Comparison of ENCODE assay signal across 1 cellular context in the genomic region with DNA sequence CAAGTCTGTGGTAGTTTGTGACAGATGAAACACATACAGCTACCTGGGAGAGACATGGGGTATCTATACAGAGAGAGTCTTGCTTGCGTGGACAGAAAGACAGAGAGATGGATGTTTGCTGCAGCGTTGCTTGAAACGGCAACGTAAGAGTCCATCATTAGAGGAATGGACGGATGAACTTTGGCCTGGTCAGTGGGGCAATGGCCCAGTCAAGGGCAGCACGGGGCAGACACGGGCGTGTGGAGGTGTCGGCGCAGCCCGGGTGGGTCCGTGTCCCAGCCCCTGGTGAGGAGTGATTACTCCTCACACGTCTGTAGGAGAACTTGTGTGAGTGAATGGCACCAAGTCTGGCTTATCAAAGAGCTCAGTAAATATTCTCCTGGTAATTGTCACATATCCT.
A peak's percentile ranks its signal among the peaks of the same experiment; 100 is the strongest.
TF ChIP-seq lines count a peak whose summit lies in the region.

No MANE protein-coding gene starts in this region.

TF ChIP-seq in HepG2, 621 proteins besides CTCF, POLR2A, EP300 and RAD21 (continued from another document):
- TF ChIP-seq, protein P1, sequence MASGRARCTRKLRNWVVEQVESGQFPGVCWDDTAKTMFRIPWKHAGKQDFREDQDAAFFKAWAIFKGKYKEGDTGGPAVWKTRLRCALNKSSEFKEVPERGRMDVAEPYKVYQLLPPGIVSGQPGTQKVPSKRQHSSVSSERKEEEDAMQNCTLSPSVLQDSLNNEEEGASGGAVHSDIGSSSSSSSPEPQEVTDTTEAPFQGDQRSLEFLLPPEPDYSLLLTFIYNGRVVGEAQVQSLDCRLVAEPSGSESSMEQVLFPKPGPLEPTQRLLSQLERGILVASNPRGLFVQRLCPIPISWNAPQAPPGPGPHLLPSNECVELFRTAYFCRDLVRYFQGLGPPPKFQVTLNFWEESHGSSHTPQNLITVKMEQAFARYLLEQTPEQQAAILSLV (CRISPR knock-in tag; IDR thresholded peaks at IDR 0.05; ENCODE audit: borderline replicate concordance), result no peak
- TF ChIP-seq RXRA (CRISPR knock-in tag; IDR thresholded peaks at IDR 0.05) (peak; percentile 55), TOE1 (CRISPR knock-in tag; IDR thresholded peaks at IDR 0.05) (no peak), JUN (CRISPR knock-in tag; IDR thresholded peaks at IDR 0.05) (no peak), HNF4A (CRISPR knock-in tag; IDR thresholded peaks at IDR 0.05) (peak; percentile 47), GATAD1 (CRISPR knock-in tag; IDR thresholded peaks at IDR 0.05) (no peak), ZNF484 (CRISPR knock-in tag; IDR thresholded peaks at IDR 0.05; ENCODE audit: borderline replicate concordance, low read depth) (no peak), ZSCAN25 (CRISPR knock-in tag; IDR thresholded peaks at IDR 0.05) (no peak), NBN (conservative IDR thresholded peaks at IDR 0.05) (no peak), NFE2 (CRISPR knock-in tag; IDR thresholded peaks at IDR 0.05) (no peak), ELF1 (CRISPR knock-in tag; IDR thresholded peaks at IDR 0.05) (no peak), ZFP41 (CRISPR knock-in tag; IDR thresholded peaks at IDR 0.05; ENCODE audit: borderline replicate concordance) (no peak), ZNF263 (CRISPR knock-in tag; IDR thresholded peaks at IDR 0.05) (no peak), ZNF253 (CRISPR knock-in tag; IDR thresholded peaks at IDR 0.05; ENCODE audit: borderline replicate concordance) (no peak), TEAD2 (CRISPR knock-in tag; IDR thresholded peaks at IDR 0.05) (no peak), ZNF777 (CRISPR knock-in tag; IDR thresholded peaks at IDR 0.05) (no peak), ZNF577 (CRISPR knock-in tag; IDR thresholded peaks at IDR 0.05; ENCODE audit: borderline replicate concordance, low read depth) (no peak), SIN3B (IDR thresholded peaks at IDR 0.05; ENCODE audit: low read length) (no peak), ZNF660 (CRISPR knock-in tag; IDR thresholded peaks at IDR 0.05; ENCODE audit: borderline replicate concordance, low read depth) (no peak), RARA (CRISPR knock-in tag; IDR thresholded peaks at IDR 0.05) (0 out of 2 replicates have a peak, but pooled peaks have one; percentile 31), ZBTB38 (CRISPR knock-in tag; IDR thresholded peaks at IDR 0.05) (0 out of 2 replicates have a peak, but pooled peaks have one; percentile 41), IRF2 (CRISPR knock-in tag; IDR thresholded peaks at IDR 0.05) (no peak), JARID2 (CRISPR knock-in tag; IDR thresholded peaks at IDR 0.05; ENCODE audit: insufficient replicate concordance) (no peak), KLF13 (CRISPR knock-in tag; IDR thresholded peaks at IDR 0.05) (no peak)
- TF ChIP-seq, protein P2, sequence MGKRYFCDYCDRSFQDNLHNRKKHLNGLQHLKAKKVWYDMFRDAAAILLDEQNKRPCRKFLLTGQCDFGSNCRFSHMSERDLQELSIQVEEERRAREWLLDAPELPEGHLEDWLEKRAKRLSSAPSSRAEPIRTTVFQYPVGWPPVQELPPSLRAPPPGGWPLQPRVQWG (CRISPR knock-in tag; IDR thresholded peaks at IDR 0.05; ENCODE audit: borderline replicate concordance, low read depth), result no peak
- TF ChIP-seq, protein P3, sequence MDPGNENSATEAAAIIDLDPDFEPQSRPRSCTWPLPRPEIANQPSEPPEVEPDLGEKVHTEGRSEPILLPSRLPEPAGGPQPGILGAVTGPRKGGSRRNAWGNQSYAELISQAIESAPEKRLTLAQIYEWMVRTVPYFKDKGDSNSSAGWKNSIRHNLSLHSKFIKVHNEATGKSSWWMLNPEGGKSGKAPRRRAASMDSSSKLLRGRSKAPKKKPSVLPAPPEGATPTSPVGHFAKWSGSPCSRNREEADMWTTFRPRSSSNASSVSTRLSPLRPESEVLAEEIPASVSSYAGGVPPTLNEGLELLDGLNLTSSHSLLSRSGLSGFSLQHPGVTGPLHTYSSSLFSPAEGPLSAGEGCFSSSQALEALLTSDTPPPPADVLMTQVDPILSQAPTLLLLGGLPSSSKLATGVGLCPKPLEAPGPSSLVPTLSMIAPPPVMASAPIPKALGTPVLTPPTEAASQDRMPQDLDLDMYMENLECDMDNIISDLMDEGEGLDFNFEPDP (CRISPR knock-in tag; conservative IDR thresholded peaks at IDR 0.05), result no peak
- TF ChIP-seq, protein P4, sequence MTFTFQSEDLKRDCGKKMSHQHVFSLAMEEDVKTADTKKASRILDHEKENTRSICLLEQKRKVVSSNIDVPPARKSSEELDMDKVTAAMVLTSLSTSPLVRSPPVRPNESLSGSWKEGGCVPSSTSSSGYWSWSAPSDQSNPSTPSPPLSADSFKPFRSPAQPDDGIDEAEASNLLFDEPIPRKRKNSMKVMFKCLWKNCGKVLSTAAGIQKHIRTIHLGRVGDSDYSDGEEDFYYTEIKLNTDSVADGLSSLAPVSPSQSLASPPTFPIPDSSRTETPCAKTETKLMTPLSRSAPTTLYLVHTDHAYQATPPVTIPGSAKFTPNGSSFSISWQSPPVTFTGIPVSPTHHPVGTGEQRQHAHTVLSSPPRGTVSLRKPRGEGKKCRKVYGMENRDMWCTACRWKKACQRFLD (CRISPR knock-in tag; IDR thresholded peaks at IDR 0.05; ENCODE audit: borderline replicate concordance), result no peak
- TF ChIP-seq, protein P5, sequence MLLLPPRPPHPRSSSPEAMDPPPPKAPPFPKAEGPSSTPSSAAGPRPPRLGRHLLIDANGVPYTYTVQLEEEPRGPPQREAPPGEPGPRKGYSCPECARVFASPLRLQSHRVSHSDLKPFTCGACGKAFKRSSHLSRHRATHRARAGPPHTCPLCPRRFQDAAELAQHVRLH (CRISPR knock-in tag; IDR thresholded peaks at IDR 0.05; ENCODE audit: borderline replicate concordance, low read depth), result no peak
- TF ChIP-seq, protein P6, sequence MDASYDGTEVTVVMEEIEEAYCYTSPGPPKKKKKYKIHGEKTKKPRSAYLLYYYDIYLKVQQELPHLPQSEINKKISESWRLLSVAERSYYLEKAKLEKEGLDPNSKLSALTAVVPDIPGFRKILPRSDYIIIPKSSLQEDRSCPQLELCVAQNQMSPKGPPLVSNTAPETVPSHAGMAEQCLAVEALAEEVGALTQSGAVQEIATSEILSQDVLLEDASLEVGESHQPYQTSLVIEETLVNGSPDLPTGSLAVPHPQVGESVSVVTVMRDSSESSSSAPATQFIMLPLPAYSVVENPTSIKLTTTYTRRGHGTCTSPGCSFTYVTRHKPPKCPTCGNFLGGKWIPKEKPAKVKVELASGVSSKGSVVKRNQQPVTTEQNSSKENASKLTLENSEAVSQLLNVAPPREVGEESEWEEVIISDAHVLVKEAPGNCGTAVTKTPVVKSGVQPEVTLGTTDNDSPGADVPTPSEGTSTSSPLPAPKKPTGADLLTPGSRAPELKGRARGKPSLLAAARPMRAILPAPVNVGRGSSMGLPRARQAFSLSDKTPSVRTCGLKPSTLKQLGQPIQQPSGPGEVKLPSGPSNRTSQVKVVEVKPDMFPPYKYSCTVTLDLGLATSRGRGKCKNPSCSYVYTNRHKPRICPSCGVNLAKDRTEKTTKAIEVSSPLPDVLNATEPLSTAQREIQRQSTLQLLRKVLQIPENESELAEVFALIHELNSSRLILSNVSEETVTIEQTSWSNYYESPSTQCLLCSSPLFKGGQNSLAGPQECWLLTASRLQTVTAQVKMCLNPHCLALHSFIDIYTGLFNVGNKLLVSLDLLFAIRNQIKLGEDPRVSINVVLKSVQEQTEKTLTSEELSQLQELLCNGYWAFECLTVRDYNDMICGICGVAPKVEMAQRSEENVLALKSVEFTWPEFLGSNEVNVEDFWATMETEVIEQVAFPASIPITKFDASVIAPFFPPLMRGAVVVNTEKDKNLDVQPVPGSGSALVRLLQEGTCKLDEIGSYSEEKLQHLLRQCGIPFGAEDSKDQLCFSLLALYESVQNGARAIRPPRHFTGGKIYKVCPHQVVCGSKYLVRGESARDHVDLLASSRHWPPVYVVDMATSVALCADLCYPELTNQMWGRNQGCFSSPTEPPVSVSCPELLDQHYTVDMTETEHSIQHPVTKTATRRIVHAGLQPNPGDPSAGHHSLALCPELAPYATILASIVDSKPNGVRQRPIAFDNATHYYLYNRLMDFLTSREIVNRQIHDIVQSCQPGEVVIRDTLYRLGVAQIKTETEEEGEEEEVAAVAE (CRISPR knock-in tag; IDR thresholded peaks at IDR 0.05; ENCODE audit: borderline replicate concordance), result no peak
